ENCODE assay signal across 14 cellular contexts in genomic region chr22:26681395-26681821, GRCh38. TPM values are rescaled to one million over a fixed set of nuclear protein-coding genes. Genes with fewer than 3 reads are reported as not detected.
A peak's percentile ranks its signal among the peaks of the same experiment; 100 is the strongest.
DNase-seq lines count a peak whose midpoint lies in the region; FAIRE-seq and TF ChIP-seq lines count a peak whose summit lies in the region.
"Had no signal": no experiment of that assay in that cellular context is flagged by ENCODE, and none has a peak within 500 bp of the region (broad histone marks: within the 10 kb centered on the region; RNA-seq: fewer than 3 reads in every experiment).

No MANE protein-coding gene starts in this region.

- no peaks in the 10 kb centered on the region for H3K27me3 ChIP-seq in left ventricle myocardium inferior (ENCODE audit: low read depth)

- H3K4me3 ChIP-seq in left ventricle myocardium inferior = no peak overlapping the region
- no peak overlapping the region for H3K4me3 ChIP-seq in cardiac fibroblast (replicated peaks in 1 of 2; ENCODE audit: low read depth in 2 of 2, low read length in 2 of 2)

- H3K36me3 ChIP-seq in left ventricle myocardium inferior = peaks cover 22% of the 10 kb centered on the region

- H3K4me1 ChIP-seq in left ventricle myocardium inferior = peaks cover 17% of the 10 kb centered on the region

- DNase-seq in left ventricle myocardium inferior (no peak), cardiac septum (ENCODE audit: low spot score) (no peak), cardiac fibroblast (ENCODE audit: low read depth in 2 of 2) (peak; percentile 89 to 95), left kidney (ENCODE audit: low read depth, low spot score) (peak; percentile 64), urothelium cell line (ENCODE audit: low spot score) (peak; percentile 92), NCI-H1930 (lab: John Stamatoyannopoulos, UW) (no peak), NCI-H510A treated with DMSO at 0.1 percent for 48 hours (lab: John Stamatoyannopoulos, UW) (no peak)
- DNase-seq in activated CD4-positive, CD25-positive, alpha-beta regulatory T cell treated with anti-CD3 and anti-CD28 coated beads, Interleukin-2, amount 50 U/mL, for 72 hours = no peak
- DNase-seq: NCI-H1417 treated with DMSO at 0.1 percent for 48 hours; nucleus accumbens; stimulated activated CD4-positive, alpha-beta T cell treated with anti-CD3 and anti-CD28 coated beads, Interleukin-2, amount 100 ng/mL, for 48 hours; substantia nigra had no signal

- H3K27ac ChIP-seq in left ventricle myocardium inferior (replicated peaks) = peak overlapping the region; percentile 8

- TF ChIP-seq CTCF in left ventricle myocardium inferior (IDR thresholded peaks at IDR 0.05; ENCODE audit: borderline replicate concordance) = no peak
- TF ChIP-seq CTCF in cardiac fibroblast (IDR thresholded peaks at IDR 0.05; ENCODE audit: low read depth, low read length) = no peak

- intact Hi-C loops in left ventricle myocardium inferior (cut with micrococcal nuclease) = no loop called here
- intact Hi-C loops in cardiac septum (cut with DNase I) = no loop called here

- FAIRE-seq in urothelium cell line (lab: Jason Lieb, UNC) = peak; percentile 98
- FAIRE-seq: colon, TTC549 had no signal

- H3K9me3 ChIP-seq in left ventricle myocardium inferior (replicated peaks) = peaks cover 6% of the 10 kb centered on the region

RNA-seq across cellular contexts. Expression of gene MIAT, which starts 24.0 kb away (rescaled TPM):
- total RNA-seq in left ventricle myocardium inferior = 0.66 TPM
- 1.3 TPM for total RNA-seq in cardiac septum

RNA-seq across cellular contexts. Expression of gene CRYBA4, which starts 59.6 kb away (rescaled TPM):
- total RNA-seq in left ventricle myocardium inferior (not detected), cardiac septum (not detected)

Comparison
In these comparisons a context has a peak if more than half of its experiments do, and no peak if none do; other contexts are left out.
1. DNase-seq: peak in cardiac fibroblast (2 of 2), left kidney (single experiment) and urothelium cell line (single experiment); none in left ventricle myocardium inferior (single experiment), cardiac septum (single experiment), NCI-H1930 (0 of 2), NCI-H510A treated with DMSO at 0.1 percent for 48 hours (single experiment) and activated CD4-positive, CD25-positive, alpha-beta regulatory T cell treated with anti-CD3 and anti-CD28 coated beads, Interleukin-2, amount 50 U/mL, for 72 hours (single experiment).